ENCODE assay signal across 8 cellular contexts in the genomic region with DNA sequence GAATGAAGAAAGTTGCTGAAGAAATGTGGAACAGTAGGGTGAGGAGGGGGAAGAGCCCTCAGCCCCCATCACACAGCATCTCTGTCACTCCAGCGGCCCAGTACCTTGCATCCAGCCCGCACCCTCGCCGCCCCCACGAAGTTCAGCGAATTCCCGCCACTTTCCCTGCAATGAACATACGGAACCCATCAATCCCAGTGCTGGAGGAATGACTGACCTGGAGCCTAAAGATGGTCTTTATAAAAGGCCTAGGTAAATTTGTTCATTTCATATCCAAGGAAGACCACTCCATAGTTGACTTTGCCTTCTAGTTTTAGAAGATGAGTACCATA. TPM values are rescaled to one million over a fixed set of nuclear protein-coding genes. Genes with fewer than 3 reads are reported as not detected.
DNase-seq lines count a peak whose midpoint lies in the region; ATAC-seq, FAIRE-seq and TF ChIP-seq lines count a peak whose summit lies in the region.

No MANE protein-coding gene starts in this region.

- intact Hi-C loops in breast epithelium (cut with DNase I; ENCODE audit: low total_unique reads), result no loop called here

- no peak for TF ChIP-seq EP300 in A549 (IDR thresholded peaks at IDR 0.05)

- H3K4me3 ChIP-seq in A549, result peak overlapping the region; percentile 96
- peak overlapping the region; percentile 87 for H3K4me3 ChIP-seq in HL-60 (replicated peaks; ENCODE audit: insufficient read depth, low read length)
- peak overlapping the region; percentile 86 to 97 (median 88) for H3K4me3 ChIP-seq in breast epithelium

- ATAC-seq in A549, result no peak
- no peak for ATAC-seq in naive B cell (ENCODE audit: low read depth in 2 of 2)
- ATAC-seq in HG02981 (IDR thresholded peaks at IDR 0.05; ENCODE audit: unreplicated experiment), result no peak
- no peak for ATAC-seq in GM18873 (IDR thresholded peaks at IDR 0.05; ENCODE audit: low FRiP score, unreplicated experiment)

- peaks cover 19 to 40% (median 39%) of the 10 kb centered on the region in 3 donors for H3K4me1 Mint-ChIP-seq in naive B cell

- H3K9me3 ChIP-seq in A549, result no peaks in the 10 kb centered on the region
- H3K9me3 ChIP-seq in breast epithelium, result no peaks in the 10 kb centered on the region

- H3K36me3 ChIP-seq in breast epithelium, result no peaks in the 10 kb centered on the region

- TF ChIP-seq CTCF in A549 (IDR thresholded peaks at IDR 0.05) (no peak), HL-60 (IDR thresholded peaks at IDR 0.05; ENCODE audit: insufficient read depth, low read length) (no peak), breast epithelium (IDR thresholded peaks at IDR 0.05) (no peak)

- H3K9me3 Mint-ChIP-seq in naive B cell, result no peaks in the 10 kb centered on the region

- H3K27ac ChIP-seq in A549 (peak overlapping the region; percentile 99 to 100), HL-60 (replicated peaks) (peak overlapping the region; percentile 99), breast epithelium (peak overlapping the region; percentile 99)

- peaks cover 0 to 7% of the 10 kb centered on the region in 2 donors for H3K36me3 Mint-ChIP-seq in naive B cell

- 75% methylated on average over 8 of the region's 8 CpGs for WGBS in A549 (ENCODE audit: missing lambda C conversion rate)

- H3K27me3 ChIP-seq in HL-60 (ENCODE audit: insufficient read depth, poor library complexity, severe bottlenecking), result no peaks in the 10 kb centered on the region
- H3K27me3 ChIP-seq in breast epithelium, result no peaks in the 10 kb centered on the region

- no peaks in the 10 kb centered on the region for H3K27me3 Mint-ChIP-seq in naive B cell

- CTCF ChIA-PET in A549 (lab: Yijun Ruan, JAX), result no interaction called here

- FAIRE-seq in A549 (lab: Jason Lieb, UNC), result no peak

- POLR2A ChIA-PET in A549 (lab: Yijun Ruan, JAX), result interaction anchor here (1.0 kb wide), 2 partner anchors 55 to 82 kb away, joined by 3 to 6 read pairs; no protein-coding TSS in a partner anchor

- TF ChIP-seq RAD21 in A549 (conservative IDR thresholded peaks at IDR 0.05 in 1 of 2, IDR thresholded peaks at IDR 0.05 in 1 of 2), result no peak

- TF ChIP-seq POLR2A in A549 (IDR thresholded peaks at IDR 0.05; ENCODE audit: low read length) (no peak), breast epithelium (IDR thresholded peaks at IDR 0.05) (no peak)

- DNase-seq in A549 (ENCODE audit: low read depth in 1 of 2, low spot score in 1 of 2) (no peak), HL-60 (ENCODE audit: low read depth in 1 of 2, low spot score in 1 of 2) (no peak), breast epithelium (ENCODE audit: low spot score in 2 of 2) (no peak), naive B cell (no peak), DMS79 (lab: John Stamatoyannopoulos, UW) (no peak), superior temporal gyrus (ENCODE audit: extremely low spot score) (no peak)

- H3K4me2 ChIP-seq in A549, result peak overlapping the region; percentile 72

- H3K27ac Mint-ChIP-seq in naive B cell, result peak overlapping the region in 5 of 6 donors; percentile 30 to 90 (median 61)

- peaks cover 21% of the 10 kb centered on the region for H3K4me1 ChIP-seq in A549
- peaks cover 0 to 3% of the 10 kb centered on the region in 2 donors for H3K4me1 ChIP-seq in breast epithelium

- H3K4me3 Mint-ChIP-seq in naive B cell, result peak overlapping the region; percentile 93 to 100 (median 98)

TF ChIP-seq in A549, 52 proteins besides CTCF, POLR2A, EP300 and RAD21:
- no peak for TF ChIP-seq KDM5A (IDR thresholded peaks at IDR 0.05)
- no peak for TF ChIP-seq PHF8 (IDR thresholded peaks at IDR 0.05; ENCODE audit: borderline replicate concordance, low read depth)
- TF ChIP-seq HOXB13 (CRISPR knock-in tag; IDR thresholded peaks at IDR 0.05; ENCODE audit: low read depth), result no peak
- no peak for TF ChIP-seq EHMT2 (IDR thresholded peaks at IDR 0.05; ENCODE audit: low read depth)

RNA-seq across cellular contexts. Expression of a gene that starts 0.8 kb away (rescaled TPM):
- polyA plus RNA-seq in A549 (2011; rRNA removed) (89.6 and 124 TPM in 2 replicates), A549 (2017; fragmentation: RNase III; extraction: RNeasy Plus Mini Kit Qiagen cat#74134 plus additional on column Dnase treatment) (78.9 to 84.6 TPM (median 81.9 TPM) in 3 replicates), naive B cell (ENCODE audit: low read depth in 6 of 6) (10 to 100 TPM; 20.4 to 26.9 (median 25.0) TPM)
- 16.9 and 17.1 TPM in 2 replicates for polyA plus RNA-seq in A549 (2012; cell fraction: cytosol; rRNA removed)
- 13.4 and 14.5 TPM in 2 replicates for polyA plus RNA-seq in A549 (2012; cell fraction: nucleus; rRNA removed)
- polyA minus RNA-seq in A549 (2011; rRNA and poly(A)+ RNA removed), result 41.6 and 42.2 TPM in 2 replicates
- total RNA-seq in breast epithelium, result 100 to 1,000 TPM; 104 to 115 (median 108) TPM
